8 cellular contexts compared by ENCODE assay signal in the genomic region with DNA sequence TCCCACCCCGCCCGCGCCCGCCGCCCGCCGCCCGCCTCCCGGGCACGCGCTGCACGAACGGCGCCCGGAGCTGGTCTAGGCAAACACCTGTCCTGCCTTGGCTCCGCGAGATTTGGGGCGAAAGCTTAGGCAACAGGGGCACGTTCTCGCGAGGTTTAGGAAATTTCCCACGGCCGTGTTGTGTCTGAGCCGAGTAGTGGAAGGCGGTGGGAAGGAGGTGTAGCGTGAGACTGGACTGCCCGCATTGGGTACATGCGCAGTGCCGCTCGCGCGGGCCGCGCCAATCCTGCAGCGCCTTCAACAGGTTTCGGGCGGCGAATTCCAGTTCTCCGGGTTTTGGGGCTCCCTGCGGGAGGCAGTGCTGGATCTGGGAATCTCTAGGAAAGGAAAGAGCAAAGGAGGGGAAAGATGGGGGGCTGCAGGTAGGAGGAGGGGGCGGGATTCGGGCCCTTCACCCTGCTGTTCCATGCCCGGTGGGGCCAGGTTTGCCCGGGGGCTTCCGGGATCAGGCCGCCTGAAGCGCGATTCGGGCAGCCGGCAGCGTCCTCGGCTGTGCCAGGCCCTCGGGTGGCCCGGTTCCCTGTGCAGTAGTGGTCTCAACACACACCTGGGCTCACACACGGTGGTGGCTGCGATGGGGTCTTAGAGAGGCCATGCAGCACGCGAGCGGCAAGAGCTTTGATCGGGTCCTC. TPM values are rescaled to one million over a fixed set of nuclear protein-coding genes. Genes with fewer than 3 reads are reported as not detected.
DNase-seq lines count a peak whose midpoint lies in the region; ATAC-seq, FAIRE-seq and TF ChIP-seq lines count a peak whose summit lies in the region.

No MANE protein-coding gene starts in this region.

- TF ChIP-seq POLR2A in GM12892 (IDR thresholded peaks at IDR 0.05; ENCODE audit: low read depth, low read length): no peak; the same call in 1 of the 2 replicates
- peak in 1 of 4 donors; percentile 25 for TF ChIP-seq POLR2A in upper lobe of left lung (IDR thresholded peaks at IDR 0.05)

- H3K27ac ChIP-seq in heart right ventricle (peak overlapping the region; percentile 85 to 96 (median 93)), upper lobe of left lung (peak overlapping the region; percentile 88 to 99 (median 95))

- ATAC-seq in HG02852 (IDR thresholded peaks at IDR 0.05; ENCODE audit: unreplicated experiment): peak; percentile 64
- ATAC-seq in heart right ventricle: peak; percentile 92 to 98 (median 94)
- ATAC-seq in upper lobe of left lung (ENCODE audit: low FRiP score in 2 of 2): peak; percentile 92 to 98

- intact Hi-C loops in heart right ventricle (cut with DNase I) (loop anchor here in 8 of 10 donors (5.0 to 10.0 kb wide), 10 partner anchors 93 to 405 kb away; a partner anchor contains a TSS), posterior cingulate gyrus (cut with DNase I) (loop anchor here (5.0 to 10.0 kb wide), 2 partner anchors 237 to 395 kb away; no protein-coding TSS in a partner anchor)

- H3K36me3 ChIP-seq in heart right ventricle: no peaks in the 10 kb centered on the region
- no peaks in the 10 kb centered on the region for H3K36me3 ChIP-seq in upper lobe of left lung

- 0 to 1% methylated on average over 60 of the region's 60 CpGs for WGBS in heart right ventricle, 2 donors
- WGBS in upper lobe of left lung, 2 donors: 0 to 1% methylated on average over 23 to 51 of the region's 60 CpGs

- FAIRE-seq in GM12892 (lab: Jason Lieb, UNC): no peak

- TF ChIP-seq EP300 in upper lobe of left lung (IDR thresholded peaks at IDR 0.05): peak in 1 of 4 donors; percentile 41

- DNase-seq in GM12892 (ENCODE audit: insufficient read length) (peak; percentile 79), NCI-H1436 treated with DMSO at 0.1 percent for 48 hours (lab: John Stamatoyannopoulos, UW) (peak; percentile 99), T follicular helper cell (ENCODE audit: low read depth) (peak; percentile 96), amniotic epithelial cell (ENCODE audit: low read depth) (peak; percentile 100), heart right ventricle (peak; percentile 96 to 98), posterior cingulate gyrus (peak; percentile 93 to 99 (median 97)), upper lobe of left lung (peak; percentile 97 to 99)

- H3K4me1 ChIP-seq in heart right ventricle: peaks cover 0 to 46% (median 30%) of the 10 kb centered on the region in 9 donors
- peaks cover 15 to 37% (median 20%) of the 10 kb centered on the region in 4 donors for H3K4me1 ChIP-seq in upper lobe of left lung

- H3K9me3 ChIP-seq in heart right ventricle (peaks cover 0 to 23% (median 12%) of the 10 kb centered on the region in 11 donors), upper lobe of left lung (peaks cover 0 to 10% (median 7%) of the 10 kb centered on the region in 4 donors)

- peak in 3 of 9 donors; percentile 20 to 36 (median 33) for TF ChIP-seq CTCF in heart right ventricle (IDR thresholded peaks at IDR 0.05)
- peak in 4 of 6 experiments; percentile 7 to 31 (median 12) for TF ChIP-seq CTCF in upper lobe of left lung (IDR thresholded peaks at IDR 0.05)

- H3K27me3 ChIP-seq in heart right ventricle: no peaks in the 10 kb centered on the region
- no peaks in the 10 kb centered on the region for H3K27me3 ChIP-seq in upper lobe of left lung

- peak overlapping the region; percentile 57 to 90 (median 78) for H3K4me3 ChIP-seq in heart right ventricle
- H3K4me3 ChIP-seq in upper lobe of left lung: peak overlapping the region; percentile 65 to 88 (median 82)

RNA-seq across cellular contexts. Expression of a gene that starts 1.2 kb away (rescaled TPM):
- 62.6 TPM for polyA plus RNA-seq in GM12892 (2012; ENCODE audit: missing spikeins)
- 10 to 100 TPM; 34.6 to 59.1 (median 38.1) TPM for total RNA-seq in heart right ventricle
- polyA plus RNA-seq in heart right ventricle: 10 to 100 TPM; 10.1 to 49.0 TPM
- 10 to 100 TPM; 59.4 to 93.2 (median 79.4) TPM for total RNA-seq in upper lobe of left lung

Comparison
In these comparisons a context has a peak if more than half of its experiments do, and no peak if none do; other contexts are left out.
1. Peak in every context shown above with its lines: DNase-seq, ATAC-seq, H3K4me3 ChIP-seq and H3K27ac ChIP-seq.